In the genomic region with DNA sequence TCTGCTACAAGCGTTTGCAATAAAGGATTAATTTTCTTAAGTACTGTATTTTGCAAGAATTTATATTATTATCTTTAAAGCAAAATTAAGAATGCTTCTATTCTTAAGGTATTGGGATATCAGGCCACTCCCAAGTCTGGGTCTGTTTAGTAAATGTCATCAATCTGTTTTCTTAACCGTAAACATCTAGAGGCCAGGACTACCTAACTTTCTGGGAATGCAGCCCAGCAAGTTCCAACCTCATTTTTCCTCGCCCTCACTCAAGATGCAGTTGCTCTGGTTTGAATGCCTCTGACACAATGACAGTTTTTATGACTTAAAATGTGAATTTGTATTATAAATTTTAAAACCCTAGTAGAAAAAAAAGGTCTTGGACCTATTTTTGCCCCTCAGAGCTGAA, we compare ENCODE assay signal across 28 cellular contexts.
"Had no signal": no experiment of that assay in that cellular context is flagged by ENCODE, and none has a peak within 500 bp of the region (broad histone marks: within the 10 kb centered on the region; RNA-seq: fewer than 3 reads in every experiment).

No MANE protein-coding gene starts in this region.

- FAIRE-seq: frontal cortex, keratinocyte had no signal

- H3K4me2 ChIP-seq: neural progenitor cell had no signal

- ATAC-seq: activated CD8-positive, alpha-beta memory T cell treated with anti-CD3 and anti-CD28 coated beads, Interleukin-2, amount 10 ng/mL, durations not matched to agents 7 days and 5 days; activated CD8-positive, alpha-beta T cell treated with anti-CD3 and anti-CD28 coated beads, Interleukin-2, amount 10 ng/mL, durations not matched to agents 7 days and 5 days; left cardiac atrium; natural killer cell; stimulated activated naive B cell treated with anti-CD40 and anti-IgM and Interleukin-4, amounts not matched to agents 10 μg/mL and 1 μg/mL and 100 μg/mL, for 72 hours; WTC11 had no signal

- H3K4me3 ChIP-seq: cardiac muscle cell, colonic mucosa, neural progenitor cell, right atrium auricular region, suprapubic skin, tibial artery had no signal

- H3K27ac ChIP-seq: cardiac muscle cell, colonic mucosa, neural progenitor cell, right atrium auricular region, suprapubic skin, tibial artery had no signal

- H2AFZ ChIP-seq: neural progenitor cell had no signal

- H3K9ac ChIP-seq: neural progenitor cell had no signal

- H3K4me3 Mint-ChIP-seq: activated CD4-positive, alpha-beta T cell treated with anti-CD3 and anti-CD28 coated beads, Interleukin-2, amount 10 ng/mL, durations not matched to agents 7 days and 5 days; activated CD8-positive, alpha-beta memory T cell treated with anti-CD3 and anti-CD28 coated beads, Interleukin-2, amount 10 ng/mL, durations not matched to agents 7 days and 5 days; activated CD8-positive, alpha-beta T cell treated with anti-CD3 and anti-CD28 coated beads, Interleukin-2, amount 10 ng/mL, durations not matched to agents 7 days and 5 days; activated naive CD8-positive, alpha-beta T cell; natural killer cell; neural progenitor cell; stimulated activated naive B cell treated with anti-CD40 and anti-IgM and Interleukin-4, amounts not matched to agents 10 μg/mL and 1 μg/mL and 100 μg/mL, for 72 hours; WTC11 had no signal

- H3K4me1 ChIP-seq: colonic mucosa, neural progenitor cell, right atrium auricular region, suprapubic skin, tibial artery had no signal

- H3K27ac Mint-ChIP-seq: activated CD4-positive, alpha-beta T cell treated with anti-CD3 and anti-CD28 coated beads, Interleukin-2, amount 10 ng/mL, durations not matched to agents 7 days and 5 days; activated CD8-positive, alpha-beta memory T cell treated with anti-CD3 and anti-CD28 coated beads, Interleukin-2, amount 10 ng/mL, durations not matched to agents 7 days and 5 days; activated CD8-positive, alpha-beta T cell treated with anti-CD3 and anti-CD28 coated beads, Interleukin-2, amount 10 ng/mL, durations not matched to agents 7 days and 5 days; activated naive CD8-positive, alpha-beta T cell; natural killer cell; stimulated activated naive B cell treated with anti-CD40 and anti-IgM and Interleukin-4, amounts not matched to agents 10 μg/mL and 1 μg/mL and 100 μg/mL, for 72 hours; WTC11 had no signal

- H3K36me3 Mint-ChIP-seq: activated CD8-positive, alpha-beta memory T cell treated with anti-CD3 and anti-CD28 coated beads, Interleukin-2, amount 10 ng/mL, durations not matched to agents 7 days and 5 days; activated naive CD8-positive, alpha-beta T cell; natural killer cell; neural progenitor cell had no signal

- H3K27me3 Mint-ChIP-seq: activated CD4-positive, alpha-beta T cell treated with anti-CD3 and anti-CD28 coated beads, Interleukin-2, amount 10 ng/mL, durations not matched to agents 7 days and 5 days; activated CD8-positive, alpha-beta memory T cell treated with anti-CD3 and anti-CD28 coated beads, Interleukin-2, amount 10 ng/mL, durations not matched to agents 7 days and 5 days; activated naive CD8-positive, alpha-beta T cell had no signal

- H3K4me1 Mint-ChIP-seq: activated CD4-positive, alpha-beta T cell treated with anti-CD3 and anti-CD28 coated beads, Interleukin-2, amount 10 ng/mL, durations not matched to agents 7 days and 5 days; activated CD8-positive, alpha-beta memory T cell treated with anti-CD3 and anti-CD28 coated beads, Interleukin-2, amount 10 ng/mL, durations not matched to agents 7 days and 5 days; natural killer cell; neural progenitor cell; stimulated activated naive B cell treated with anti-CD40 and anti-IgM and Interleukin-4, amounts not matched to agents 10 μg/mL and 1 μg/mL and 100 μg/mL, for 72 hours had no signal

- H3K9me3 ChIP-seq: colonic mucosa, right atrium auricular region, suprapubic skin, tibial artery had no signal

- DNase-seq: activated CD4-positive, alpha-beta T cell treated with anti-CD3 and anti-CD28 coated beads for 1 hour; activated CD4-positive, alpha-beta T cell treated with anti-CD3 and anti-CD28 coated beads, Interleukin-2, amount 10 ng/mL, durations not matched to agents 7 days and 5 days; activated CD8-positive, alpha-beta memory T cell treated with anti-CD3 and anti-CD28 coated beads, Interleukin-2, amount 10 ng/mL, durations not matched to agents 7 days and 5 days; activated CD8-positive, alpha-beta T cell treated with anti-CD3 and anti-CD28 coated beads, Interleukin-2, amount 10 ng/mL, durations not matched to agents 7 days and 5 days; activated effector memory CD4-positive, alpha-beta T cell treated with Interleukin-2 at 50 U/mL for 16 hours; activated naive CD4-positive, alpha-beta T cell treated with Interleukin-2 at 50 U/mL for 16 hours; activated T-cell treated with anti-CD3 and anti-CD28 coated beads for 4 hours; anterior cingulate cortex; cerebellar nuclear complex; colonic mucosa; effector CD8-positive, alpha-beta T cell; left cardiac atrium; natural killer cell; occipital lobe; stimulated activated CD4-positive, alpha-beta T cell treated with anti-CD3 and anti-CD28 coated beads, Interleukin-15, amount 100 ng/mL, for 24 hours; stimulated activated CD4-positive, alpha-beta T cell treated with anti-CD3 and anti-CD28 coated beads, Interleukin-2, amount 100 ng/mL, for 24 hours; stimulated activated naive B cell treated with anti-CD40 and anti-IgM and Interleukin-4, amounts not matched to agents 10 μg/mL and 1 μg/mL and 100 μg/mL, for 72 hours; SW 1271; T-helper 2 cell; tibial artery had no signal

- H3K36me3 ChIP-seq: cardiac muscle cell, colonic mucosa, neural progenitor cell, right atrium auricular region, suprapubic skin, tibial artery had no signal

- H3K27me3 ChIP-seq: cardiac muscle cell, colonic mucosa, neural progenitor cell, right atrium auricular region, suprapubic skin, tibial artery had no signal
